ENCODE assay signal across 27 cellular contexts in genomic region chrY:17259497-17259896, GRCh38.
"Had no signal": no experiment of that assay in that cellular context is flagged by ENCODE, and none has a peak within 500 bp of the region (broad histone marks: within the 10 kb centered on the region; RNA-seq: fewer than 3 reads in every experiment).

No MANE protein-coding gene starts in this region.

- H2AFZ ChIP-seq: neural progenitor cell, parathyroid adenoma had no signal

- H3K4me3 ChIP-seq: left ventricle myocardium inferior, lung, neural progenitor cell, psoas muscle, right atrium auricular region, right lobe of liver, skin epidermis, spleen, suprapubic skin, thoracic aorta, tibial artery, upper lobe of right lung had no signal

- H3K4me1 ChIP-seq: left ventricle myocardium inferior, neural progenitor cell, parathyroid adenoma, psoas muscle, right atrium auricular region, right lobe of liver, spleen, suprapubic skin, tibial artery, upper lobe of right lung had no signal

- FAIRE-seq: urothelium cell line had no signal

- ATAC-seq: natural killer cell; psoas muscle; right lobe of liver; stimulated activated effector memory CD8-positive, alpha-beta T cell treated with anti-CD3 and anti-CD28 coated beads, Interleukin-12 subunit alpha, Interleukin-12 subunit beta, amount 100 ng/mL, for 72 hours; upper lobe of right lung had no signal

- H3K79me2 ChIP-seq: parathyroid adenoma had no signal

- H3K36me3 ChIP-seq: left ventricle myocardium inferior, neural progenitor cell, neutrophil, right atrium auricular region, right lobe of liver, spleen, suprapubic skin, thoracic aorta, tibial artery, upper lobe of right lung had no signal

- H3K27me3 Mint-ChIP-seq: stimulated activated naive CD8-positive, alpha-beta T cell treated with anti-CD3 and anti-CD28 coated beads, Interleukin-15, Interleukin-2, amounts not matched to agents 100 ng/mL and 50 ng/mL, for 24 hours had no signal

- H3K36me3 Mint-ChIP-seq: mesothelial cell of epicardium; naive B cell; natural killer cell; neural progenitor cell; stimulated activated effector memory CD8-positive, alpha-beta T cell treated with anti-CD3 and anti-CD28 coated beads, Interleukin-12 subunit alpha, Interleukin-12 subunit beta, amount 100 ng/mL, for 72 hours had no signal

- H3K27ac ChIP-seq: left ventricle myocardium inferior, neural progenitor cell, neutrophil, parathyroid adenoma, psoas muscle, right atrium auricular region, right lobe of liver, skin epidermis, spleen, suprapubic skin, thoracic aorta, tibial artery, upper lobe of right lung had no signal

- H3K4me2 ChIP-seq: neural progenitor cell had no signal

- H3K27ac Mint-ChIP-seq: mesothelial cell of epicardium; naive B cell; natural killer cell; nephron progenitor cell; neural progenitor cell; stimulated activated effector memory CD8-positive, alpha-beta T cell treated with anti-CD3 and anti-CD28 coated beads, Interleukin-12 subunit alpha, Interleukin-12 subunit beta, amount 100 ng/mL, for 72 hours; stimulated activated naive CD8-positive, alpha-beta T cell treated with anti-CD3 and anti-CD28 coated beads, Interleukin-15, Interleukin-2, amounts not matched to agents 100 ng/mL and 50 ng/mL, for 24 hours had no signal

- H3K9me3 ChIP-seq: left ventricle myocardium inferior, neutrophil, psoas muscle, right atrium auricular region, right lobe of liver, spleen, suprapubic skin, thoracic aorta, tibial artery, upper lobe of right lung had no signal

- H3K9ac ChIP-seq: neural progenitor cell, parathyroid adenoma had no signal

- H3K4me3 Mint-ChIP-seq: mesothelial cell of epicardium; naive B cell; natural killer cell; nephron progenitor cell; neural progenitor cell; stimulated activated effector memory CD8-positive, alpha-beta T cell treated with anti-CD3 and anti-CD28 coated beads, Interleukin-12 subunit alpha, Interleukin-12 subunit beta, amount 100 ng/mL, for 72 hours; stimulated activated naive CD8-positive, alpha-beta T cell treated with anti-CD3 and anti-CD28 coated beads, Interleukin-15, Interleukin-2, amounts not matched to agents 100 ng/mL and 50 ng/mL, for 24 hours had no signal

- H3K4me1 Mint-ChIP-seq: mesothelial cell of epicardium; naive B cell; natural killer cell; nephron progenitor cell; neural progenitor cell; stimulated activated effector memory CD8-positive, alpha-beta T cell treated with anti-CD3 and anti-CD28 coated beads, Interleukin-12 subunit alpha, Interleukin-12 subunit beta, amount 100 ng/mL, for 72 hours had no signal

- DNase-seq: islet precursor cell; left ventricle myocardium inferior; mesendoderm; naive B cell; natural killer cell; nephron progenitor cell; occipital lobe; psoas muscle; right lobe of liver; spleen; stimulated activated CD4-positive, alpha-beta T cell treated with anti-CD3 and anti-CD28 coated beads, Interleukin-4, amount 100 ng/mL, for 24 hours; stimulated activated naive CD4-positive, alpha-beta T cell; tibial artery; trophoblast cell; upper lobe of right lung had no signal

- H3K9me3 Mint-ChIP-seq: mesothelial cell of epicardium; naive B cell; nephron progenitor cell; neural progenitor cell; stimulated activated effector memory CD8-positive, alpha-beta T cell treated with anti-CD3 and anti-CD28 coated beads, Interleukin-12 subunit alpha, Interleukin-12 subunit beta, amount 100 ng/mL, for 72 hours; stimulated activated naive CD8-positive, alpha-beta T cell treated with anti-CD3 and anti-CD28 coated beads, Interleukin-15, Interleukin-2, amounts not matched to agents 100 ng/mL and 50 ng/mL, for 24 hours had no signal

- H3K27me3 ChIP-seq: neural progenitor cell, neutrophil, right atrium auricular region, right lobe of liver, spleen, suprapubic skin, tibial artery, upper lobe of right lung had no signal
